18 cellular contexts compared by ENCODE assay signal in the genomic region with DNA sequence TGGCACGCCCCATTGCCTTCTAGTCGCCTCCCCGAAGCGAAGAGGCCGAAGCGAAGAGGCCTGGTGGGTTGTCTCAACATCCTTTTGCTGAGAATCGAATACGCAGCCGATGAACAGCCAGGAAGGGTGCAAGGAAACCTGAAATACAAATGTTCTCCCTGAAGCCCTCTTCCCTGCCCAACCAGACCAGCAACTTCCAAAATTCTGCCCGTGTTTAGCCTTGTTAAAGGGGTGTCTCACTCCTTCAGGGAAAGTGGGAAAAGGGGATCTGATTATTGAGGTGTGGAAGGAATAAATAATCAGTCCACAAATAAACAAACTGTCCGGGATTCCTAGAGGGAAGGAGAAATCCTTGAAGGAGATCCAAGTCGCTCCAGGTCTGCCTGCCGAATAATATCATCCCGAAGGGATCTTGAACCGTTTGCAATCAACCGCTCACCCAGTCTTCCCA. TPM values are rescaled to one million over a fixed set of nuclear protein-coding genes. Genes with fewer than 3 reads are reported as not detected.
DNase-seq lines count a peak whose midpoint lies in the region; ATAC-seq, FAIRE-seq and TF ChIP-seq lines count a peak whose summit lies in the region.
"Had no signal": no experiment of that assay in that cellular context is flagged by ENCODE, and none has a peak within 500 bp of the region (broad histone marks: within the 10 kb centered on the region; RNA-seq: fewer than 3 reads in every experiment).

No MANE protein-coding gene starts in this region.

- peak; percentile 15 for DNase-seq in activated T-cell treated with anti-CD3 and anti-CD28 coated beads, Interleukin-2, amount 50 U/mL, for 24 hours
- no peak for DNase-seq in activated T-cell treated with anti-CD3 and anti-CD28 coated beads, Interleukin-2, amount 50 U/mL, for 1 hour
- DNase-seq in GM12878 (ENCODE audit: low read depth, low spot score), result no peak
- no peak for DNase-seq in mesenchymal stem cell
- DNase-seq in stimulated activated naive B cell treated with anti-CD40 and anti-IgM and Interleukin-4, amounts not matched to agents 10 μg/mL and 1 μg/mL and 100 μg/mL, for 72 hours, result no peak
- no peak for DNase-seq in HuH-7.5 (ENCODE audit: low spot score)
- DNase-seq: activated naive CD4-positive, alpha-beta T cell treated with Interleukin-2 at 50 U/mL for 16 hours; CD8-positive, alpha-beta memory T cell; effector memory CD4-positive, alpha-beta T cell; EL; NCI-H1048; NCI-H82 had no signal

- peaks cover 21% of the 10 kb centered on the region for H3K4me1 Mint-ChIP-seq in activated T-cell treated with anti-CD3 and anti-CD28 coated beads, Interleukin-2, amount 50 U/mL, for 24 hours (ENCODE audit: low read depth)
- peaks cover 14 to 32% of the 10 kb centered on the region in 2 donors for H3K4me1 Mint-ChIP-seq in stimulated activated naive B cell treated with anti-CD40 and anti-IgM and Interleukin-4, amounts not matched to agents 10 μg/mL and 1 μg/mL and 100 μg/mL, for 72 hours

- H3K4me3 ChIP-seq in GM12878 (no peak overlapping the region), mesenchymal stem cell (ENCODE audit: insufficient read depth in 1 of 2, low read depth in 1 of 2, low read length in 2 of 2) (peak overlapping the region; percentile 54 to 73)

- no peak overlapping the region for H2BK120ac ChIP-seq in mesenchymal stem cell (ENCODE audit: low read depth, low read length)

- no peaks in the 10 kb centered on the region for H3K79me2 ChIP-seq in GM12878 (ENCODE audit: control insufficient read depth, insufficient read depth, low read length)

- no peak overlapping the region for H3K23ac ChIP-seq in mesenchymal stem cell (ENCODE audit: low read length in 2 of 2)

- TF ChIP-seq CTCF in GM12878 (IDR thresholded peaks at IDR 0.05 in 2 of 3, conservative IDR thresholded peaks at IDR 0.05 in 1 of 3; ENCODE audit: control insufficient read depth in 2 of 3, extremely low read depth in 1 of 3, insufficient read depth in 1 of 3, low read depth in 3 of 3, low read length in 3 of 3), result no peak

- no peak overlapping the region for H2AFZ ChIP-seq in GM12878 (ENCODE audit: control insufficient read depth, low read depth, low read length)
- H2AFZ ChIP-seq in mesenchymal stem cell (ENCODE audit: low read depth, low read length), result no peak overlapping the region

- H3K36me3 ChIP-seq in GM12878 (ENCODE audit: control insufficient read depth in 2 of 2, insufficient read depth in 2 of 2, low read length in 1 of 2) (no peaks in the 10 kb centered on the region), mesenchymal stem cell (ENCODE audit: control insufficient read depth in 1 of 2, insufficient read depth in 2 of 2, low read depth in 1 of 2, low read length in 2 of 2) (peaks cover 0 to 12% of the 10 kb centered on the region in 2 experiments)
- H3K36me3 ChIP-seq: cardiac muscle cell had no signal

- H3K9me3 Mint-ChIP-seq in activated T-cell treated with anti-CD3 and anti-CD28 coated beads, Interleukin-2, amount 50 U/mL, for 24 hours, result no peaks in the 10 kb centered on the region
- no peaks in the 10 kb centered on the region for H3K9me3 Mint-ChIP-seq in stimulated activated naive B cell treated with anti-CD40 and anti-IgM and Interleukin-4, amounts not matched to agents 10 μg/mL and 1 μg/mL and 100 μg/mL, for 72 hours
- H3K9me3 Mint-ChIP-seq: CD8-positive, alpha-beta memory T cell; stimulated activated memory B cell treated with anti-CD40 and anti-IgM and Interleukin-4, amounts not matched to agents 10 μg/mL and 1 μg/mL and 100 μg/mL, for 72 hours had no signal

- H2BK5ac ChIP-seq in mesenchymal stem cell (ENCODE audit: low read depth, low read length, poor library complexity, severe bottlenecking), result peak overlapping the region; percentile 75

- peaks cover 4% of the 10 kb centered on the region for H3K79me1 ChIP-seq in mesenchymal stem cell (replicated peaks; ENCODE audit: low read length, poor library complexity, severe bottlenecking)

- TF ChIP-seq POLR2A in GM12878 (IDR thresholded peaks at IDR 0.05; ENCODE audit: low read depth, low read length), result no peak

- H3K27me3 Mint-ChIP-seq in activated T-cell treated with anti-CD3 and anti-CD28 coated beads, Interleukin-2, amount 50 U/mL, for 24 hours, result peaks cover 78% of the 10 kb centered on the region
- H3K27me3 Mint-ChIP-seq in stimulated activated naive B cell treated with anti-CD40 and anti-IgM and Interleukin-4, amounts not matched to agents 10 μg/mL and 1 μg/mL and 100 μg/mL, for 72 hours, result peaks cover 53 to 55% of the 10 kb centered on the region in 2 donors

- TF ChIP-seq RAD21 in GM12878 (IDR thresholded peaks at IDR 0.05; ENCODE audit: insufficient read depth, low read depth, low read length), result no peak

- no peak overlapping the region for H3K27ac Mint-ChIP-seq in activated T-cell treated with anti-CD3 and anti-CD28 coated beads, Interleukin-2, amount 50 U/mL, for 24 hours
- H3K27ac Mint-ChIP-seq in stimulated activated naive B cell treated with anti-CD40 and anti-IgM and Interleukin-4, amounts not matched to agents 10 μg/mL and 1 μg/mL and 100 μg/mL, for 72 hours, result peak overlapping the region; percentile 82
- H3K27ac Mint-ChIP-seq: stimulated activated memory B cell treated with anti-CD40 and anti-IgM and Interleukin-4, amounts not matched to agents 10 μg/mL and 1 μg/mL and 100 μg/mL, for 72 hours had no signal

- POLR2A ChIA-PET in GM12878 (lab: Charles Lee), result interaction anchor here (0.5 kb wide), 1 partner anchor 128 kb away, joined by 3 read pairs; no protein-coding TSS in a partner anchor

- H2BK12ac ChIP-seq in mesenchymal stem cell (ENCODE audit: low read length in 2 of 2), result peak overlapping the region in 1 of 2 experiments; percentile 31

- no peak for TF ChIP-seq EP300 in GM12878 (IDR thresholded peaks at IDR 0.05; ENCODE audit: borderline replicate concordance in 1 of 2, control insufficient read depth in 1 of 2, low read depth in 2 of 2, low read length in 2 of 2)

- H3K9ac ChIP-seq in GM12878 (ENCODE audit: control insufficient read depth, insufficient read depth, low read length), result no peak overlapping the region
- H3K9ac ChIP-seq in mesenchymal stem cell (ENCODE audit: low read length), result peak overlapping the region; percentile 42

- H4K91ac ChIP-seq in mesenchymal stem cell (ENCODE audit: low read length), result no peak overlapping the region

- H3K9me3 ChIP-seq in GM12878 (replicated peaks; ENCODE audit: control insufficient read depth, insufficient read depth, low read length) (no peaks in the 10 kb centered on the region), mesenchymal stem cell (ENCODE audit: control insufficient read depth, low read length) (no peaks in the 10 kb centered on the region)

- BruUV-seq in GM12878 (replicated peaks; lab: Mats Ljungman, UMichigan), result no TSS peak

- no peak overlapping the region for H3K18ac ChIP-seq in mesenchymal stem cell (ENCODE audit: low read depth in 1 of 2, low read length in 2 of 2)

- H3K27me3 ChIP-seq in GM12878 (replicated peaks in 1 of 2; ENCODE audit: control insufficient read depth in 2 of 2, insufficient read depth in 2 of 2, low read length in 1 of 2) (peaks cover 5 to 12% of the 10 kb centered on the region in 2 experiments), mesenchymal stem cell (ENCODE audit: control insufficient read depth in 1 of 2, insufficient read depth in 1 of 2, low read length in 2 of 2) (peaks cover 0 to 56% of the 10 kb centered on the region in 2 experiments)

- H3K4ac ChIP-seq in mesenchymal stem cell (ENCODE audit: low read depth in 1 of 2, low read length in 2 of 2), result peak overlapping the region in 1 of 2 experiments; percentile 79

- H3K4me2 ChIP-seq in GM12878 (ENCODE audit: control insufficient read depth, insufficient read depth) (no peak overlapping the region), mesenchymal stem cell (ENCODE audit: low read length, poor library complexity, severe bottlenecking) (peak overlapping the region; percentile 95)

- H2BK15ac ChIP-seq in mesenchymal stem cell (ENCODE audit: low read depth, poor library complexity, severe bottlenecking), result peak overlapping the region; percentile 7

- FAIRE-seq in GM12878 (lab: Jason Lieb, UNC), result no peak
- FAIRE-seq: A204.1 had no signal

- H2AK5ac ChIP-seq in mesenchymal stem cell (ENCODE audit: low read length, severe bottlenecking), result no peak overlapping the region

- H3K27ac ChIP-seq in GM12878 (ENCODE audit: control insufficient read depth, insufficient read depth) (no peak overlapping the region), mesenchymal stem cell (ENCODE audit: low read length, poor library complexity, severe bottlenecking) (peak overlapping the region; percentile 79)
- H3K27ac ChIP-seq: cardiac muscle cell had no signal

- RAD21 ChIA-PET in GM12878 (lab: Charles Lee; ENCODE audit: unreplicated experiment), result interaction anchor here (0.9 to 2.1 kb wide), 12 partner anchors 11 to 512 kb away, joined by 3 to 25 read pairs (median 4); no protein-coding TSS in a partner anchor

- 53% methylated on average over 16 of the region's 16 CpGs for WGBS in GM12878 (ENCODE audit: insufficient coverage, insufficient replicate concordance, low lambda C conversion rate, missing lambda C conversion rate)
- whole genome bisulfite sequencing in mesenchymal stem cell, result 25% methylated on average over 15 of the region's 16 CpGs

- H4K8ac ChIP-seq in mesenchymal stem cell (ENCODE audit: low read length), result no peak overlapping the region

- H3K4me1 ChIP-seq in GM12878 (ENCODE audit: control insufficient read depth, insufficient read depth, low read length), result no peaks in the 10 kb centered on the region
- H3K4me1 ChIP-seq in mesenchymal stem cell (ENCODE audit: control insufficient read depth, insufficient read depth, low read depth, low read length), result peaks cover 6% of the 10 kb centered on the region

- SMC1A ChIA-PET in GM12878 (lab: Charles Lee; ENCODE audit: uncharacterized antibody, unreplicated experiment), result interaction anchor here (0.5 to 2.8 kb wide), 20 partner anchors 10 to 829 kb away, joined by 3 to 50 read pairs (median 3); a partner anchor contains a TSS

- in situ Hi-C loops in GM12878 (cut with MboI), result loop anchor here (10.0 kb wide), 1 partner anchor 310 kb away; no protein-coding TSS in a partner anchor

- intact Hi-C loops in GM12878 (cut with micrococcal nuclease; ENCODE audit: unreplicated experiment), result loop anchor here (10.0 kb wide), 1 partner anchor 200 kb away; no protein-coding TSS in a partner anchor

- H4K20me1 ChIP-seq in GM12878 (ENCODE audit: control insufficient read depth, insufficient read depth), result no peaks in the 10 kb centered on the region

- H3K36me3 Mint-ChIP-seq in activated T-cell treated with anti-CD3 and anti-CD28 coated beads, Interleukin-2, amount 50 U/mL, for 24 hours (ENCODE audit: low read depth), result no peaks in the 10 kb centered on the region
- no peaks in the 10 kb centered on the region for H3K36me3 Mint-ChIP-seq in stimulated activated naive B cell treated with anti-CD40 and anti-IgM and Interleukin-4, amounts not matched to agents 10 μg/mL and 1 μg/mL and 100 μg/mL, for 72 hours
- H3K36me3 Mint-ChIP-seq: CD8-positive, alpha-beta memory T cell; stimulated activated memory B cell treated with anti-CD40 and anti-IgM and Interleukin-4, amounts not matched to agents 10 μg/mL and 1 μg/mL and 100 μg/mL, for 72 hours had no signal

- H3K4me3 Mint-ChIP-seq in activated T-cell treated with anti-CD3 and anti-CD28 coated beads, Interleukin-2, amount 50 U/mL, for 24 hours, result no peak overlapping the region
- H3K4me3 Mint-ChIP-seq in stimulated activated naive B cell treated with anti-CD40 and anti-IgM and Interleukin-4, amounts not matched to agents 10 μg/mL and 1 μg/mL and 100 μg/mL, for 72 hours, result peak overlapping the region in 1 of 2 donors; percentile 13
- H3K4me3 Mint-ChIP-seq: stimulated activated memory B cell treated with anti-CD40 and anti-IgM and Interleukin-4, amounts not matched to agents 10 μg/mL and 1 μg/mL and 100 μg/mL, for 72 hours had no signal

- CTCF ChIA-PET in GM12878 (lab: Yijun Ruan, JAX), result interaction anchor here (0.6 to 4.5 kb wide), 25 partner anchors 9 to 732 kb away, joined by 3 to 89 read pairs (median 5); a partner anchor contains a TSS

- H3K14ac ChIP-seq in mesenchymal stem cell (ENCODE audit: low read length in 2 of 2), result no peak overlapping the region

- no peak for ATAC-seq in GM12878
- no peak for ATAC-seq in stimulated activated naive B cell treated with anti-CD40 and anti-IgM and Interleukin-4, amounts not matched to agents 10 μg/mL and 1 μg/mL and 100 μg/mL, for 72 hours (replicated peaks)
- ATAC-seq in GM19351 (IDR thresholded peaks at IDR 0.05; ENCODE audit: unreplicated experiment), result no peak
- ATAC-seq in HG03442 (IDR thresholded peaks at IDR 0.05; ENCODE audit: unreplicated experiment), result no peak
- ATAC-seq: stimulated activated memory B cell treated with anti-CD40 and anti-IgM and Interleukin-4, amounts not matched to agents 10 μg/mL and 1 μg/mL and 100 μg/mL, for 72 hours had no signal

RNA-seq across cellular contexts. Expression of a gene that starts 1.4 kb away (rescaled TPM):
- total RNA-seq in GM12878 (2013; cell fraction: nucleolus; rRNA removed), result not detected in 2 replicates
- total RNA-seq in GM12878 (2014; rRNA removed) (not detected in 2 replicates), GM12878 (2014; rRNA removed; fragmentation: Illumina TruSeq; extraction: Trizol) (not detected in 2 replicates), GM12878 (2021) (not detected in 2 replicates)
- not detected for polyA plus RNA-seq in GM12878 (2011; ENCODE audit: low read depth)
- polyA plus RNA-seq in GM12878 (2011; rRNA removed) (not detected in 2 replicates), GM12878 (2014; fragmentation: Illumina TruSeq; extraction: Trizol) (not detected in 2 replicates), GM12878 (2014; fragmentation: Nextera tagmentation; extraction: Ambion mirVana) (not detected), GM12878 (2014; rRNA removed) (0.03 TPM in 1 of 2 replicates, not detected in the other), GM12878 (2016; fragmentation: Nextera tagmentation; extraction: Ambion mirVana) (not detected)
- 0.01 TPM in 1 of 2 replicates, not detected in the other for polyA plus RNA-seq in GM12878 (2011; cell fraction: cytosol; rRNA removed)
- not detected in 2 replicates for polyA plus RNA-seq in GM12878 (2011; cell fraction: nucleus; rRNA removed)
- 0.04 TPM in 1 of 2 replicates, not detected in the other for polyA plus RNA-seq in GM12878 (2012)
- polyA minus RNA-seq in GM12878 (2011; rRNA and poly(A)+ RNA removed), result not detected in 2 replicates
- polyA minus RNA-seq in GM12878 (2011; cell fraction: cytosol; rRNA and poly(A)+ RNA removed), result not detected in 2 replicates
- polyA minus RNA-seq in GM12878 (2011; cell fraction: nucleus; rRNA and poly(A)+ RNA removed), result not detected in 2 replicates
- polyA plus RNA-seq in mesenchymal stem cell (2013, experiment 1 of 2), result 2.7 TPM
- polyA plus RNA-seq in mesenchymal stem cell (2013, experiment 2 of 2), result 2.8 TPM
- total RNA-seq: activated CD8-positive, alpha-beta memory T cell treated with anti-CD3 and anti-CD28 coated beads for 36 hours; CD8-positive, alpha-beta memory T cell had no signal
- polyA plus RNA-seq: CD8-positive, alpha-beta memory T cell had no signal

RNA-seq across cellular contexts. Expression of a gene that starts 10.2 kb away (rescaled TPM):
- 83.6 and 90.5 TPM in 2 replicates for total RNA-seq in GM12878 (2013; cell fraction: nucleolus; rRNA removed)
- total RNA-seq in GM12878 (2014; rRNA removed) (15.2 and 19.7 TPM in 2 replicates), GM12878 (2014; rRNA removed; fragmentation: Illumina TruSeq; extraction: Trizol) (13.5 and 14.5 TPM in 2 replicates), GM12878 (2021) (19.0 TPM in 2 replicates)
- polyA plus RNA-seq in GM12878 (2011; ENCODE audit: low read depth), result 5.2 TPM
- polyA plus RNA-seq in GM12878 (2011; rRNA removed) (21.7 and 24.5 TPM in 2 replicates), GM12878 (2014; fragmentation: Illumina TruSeq; extraction: Trizol) (15.0 and 15.7 TPM in 2 replicates), GM12878 (2014; fragmentation: Nextera tagmentation; extraction: Ambion mirVana) (1 to 10 TPM; 2.2 to 3.3 TPM), GM12878 (2014; rRNA removed) (17.7 and 17.8 TPM in 2 replicates), GM12878 (2016; fragmentation: Nextera tagmentation; extraction: Ambion mirVana) (10 to 100 TPM; 18.6 to 20.2 TPM)
- 16.6 and 19.3 TPM in 2 replicates for polyA plus RNA-seq in GM12878 (2011; cell fraction: cytosol; rRNA removed)
- polyA plus RNA-seq in GM12878 (2011; cell fraction: nucleus; rRNA removed), result 109 and 129 TPM in 2 replicates
- 13.2 and 16.9 TPM in 2 replicates for polyA plus RNA-seq in GM12878 (2012)
- polyA minus RNA-seq in GM12878 (2011; rRNA and poly(A)+ RNA removed), result 21.4 and 24.6 TPM in 2 replicates
- polyA minus RNA-seq in GM12878 (2011; cell fraction: cytosol; rRNA and poly(A)+ RNA removed), result 6.3 and 7.1 TPM in 2 replicates
- polyA minus RNA-seq in GM12878 (2011; cell fraction: nucleus; rRNA and poly(A)+ RNA removed), result 48.8 and 64.1 TPM in 2 replicates
- polyA plus RNA-seq in mesenchymal stem cell (2013, experiment 1 of 2), result 8.3 TPM
- 6.8 TPM for polyA plus RNA-seq in mesenchymal stem cell (2013, experiment 2 of 2)

RNA-seq across cellular contexts. Expression of a gene that starts 13.1 kb away (rescaled TPM):
- not detected in 2 replicates for total RNA-seq in GM12878 (2013; cell fraction: nucleolus; rRNA removed)
- not detected in 2 replicates for total RNA-seq in GM12878 (2014; rRNA removed)
- total RNA-seq in GM12878 (2014; rRNA removed; fragmentation: Illumina TruSeq; extraction: Trizol), result not detected in 2 replicates
- total RNA-seq in GM12878 (2021), result not detected in 2 replicates
- not detected for polyA plus RNA-seq in GM12878 (2011; ENCODE audit: low read depth)
- polyA plus RNA-seq in GM12878 (2011; rRNA removed), result 0.03 and 0.05 TPM in 2 replicates
- 0.01 and 0.03 TPM in 2 replicates for polyA plus RNA-seq in GM12878 (2011; cell fraction: cytosol; rRNA removed)
- polyA plus RNA-seq in GM12878 (2011; cell fraction: nucleus; rRNA removed), result 0.09 and 0.10 TPM in 2 replicates
- polyA plus RNA-seq in GM12878 (2012), result not detected in 2 replicates
- not detected in 2 replicates for polyA plus RNA-seq in GM12878 (2014; fragmentation: Illumina TruSeq; extraction: Trizol)
- not detected for polyA plus RNA-seq in GM12878 (2014; fragmentation: Nextera tagmentation; extraction: Ambion mirVana)
- polyA plus RNA-seq in GM12878 (2014; rRNA removed), result not detected in 2 replicates
- not detected for polyA plus RNA-seq in GM12878 (2016; fragmentation: Nextera tagmentation; extraction: Ambion mirVana)
- 0.07 TPM in 1 of 2 replicates, not detected in the other for polyA minus RNA-seq in GM12878 (2011; rRNA and poly(A)+ RNA removed)
- 0.40 TPM in 1 of 2 replicates, not detected in the other for polyA minus RNA-seq in GM12878 (2011; cell fraction: cytosol; rRNA and poly(A)+ RNA removed)
- polyA minus RNA-seq in GM12878 (2011; cell fraction: nucleus; rRNA and poly(A)+ RNA removed), result not detected in 2 replicates
- polyA plus RNA-seq in mesenchymal stem cell (2013, experiment 1 of 2), result 10.5 TPM
- polyA plus RNA-seq in mesenchymal stem cell (2013, experiment 2 of 2), result 11.8 TPM
- total RNA-seq: activated CD8-positive, alpha-beta memory T cell treated with anti-CD3 and anti-CD28 coated beads for 36 hours; CD8-positive, alpha-beta memory T cell had no signal
- polyA plus RNA-seq: CD8-positive, alpha-beta memory T cell had no signal

RNA-seq across cellular contexts. Expression of a gene that starts 54.9 kb away (rescaled TPM):
- total RNA-seq in GM12878 (2013; cell fraction: nucleolus; rRNA removed), result not detected in 2 replicates
- total RNA-seq in GM12878 (2014; rRNA removed), result not detected in 2 replicates
- not detected in 2 replicates for total RNA-seq in GM12878 (2014; rRNA removed; fragmentation: Illumina TruSeq; extraction: Trizol)
- total RNA-seq in GM12878 (2021), result not detected in 2 replicates
- not detected for polyA plus RNA-seq in GM12878 (2011; ENCODE audit: low read depth)
- polyA plus RNA-seq in GM12878 (2011; rRNA removed), result 0.01 TPM in 1 of 2 replicates, not detected in the other
- 0.01 and 0.02 TPM in 2 replicates for polyA plus RNA-seq in GM12878 (2011; cell fraction: cytosol; rRNA removed)
- 0.06 and 0.10 TPM in 2 replicates for polyA plus RNA-seq in GM12878 (2011; cell fraction: nucleus; rRNA removed)
- not detected in 2 replicates for polyA plus RNA-seq in GM12878 (2012)
- polyA plus RNA-seq in GM12878 (2014; fragmentation: Illumina TruSeq; extraction: Trizol), result not detected in 2 replicates
- not detected for polyA plus RNA-seq in GM12878 (2014; fragmentation: Nextera tagmentation; extraction: Ambion mirVana)
- polyA plus RNA-seq in GM12878 (2014; rRNA removed), result not detected in 2 replicates
- not detected for polyA plus RNA-seq in GM12878 (2016; fragmentation: Nextera tagmentation; extraction: Ambion mirVana)
- not detected in 2 replicates for polyA minus RNA-seq in GM12878 (2011; rRNA and poly(A)+ RNA removed)
- not detected in 2 replicates for polyA minus RNA-seq in GM12878 (2011; cell fraction: cytosol; rRNA and poly(A)+ RNA removed)
- polyA minus RNA-seq in GM12878 (2011; cell fraction: nucleus; rRNA and poly(A)+ RNA removed), result 0.10 TPM in 1 of 2 replicates, not detected in the other
- 145 TPM for polyA plus RNA-seq in mesenchymal stem cell (2013, experiment 1 of 2)
- 149 TPM for polyA plus RNA-seq in mesenchymal stem cell (2013, experiment 2 of 2)
- total RNA-seq: activated CD8-positive, alpha-beta memory T cell treated with anti-CD3 and anti-CD28 coated beads for 36 hours; CD8-positive, alpha-beta memory T cell had no signal
- polyA plus RNA-seq: CD8-positive, alpha-beta memory T cell had no signal
